ENCODE assay signal across 1 cellular context in the genomic region with DNA sequence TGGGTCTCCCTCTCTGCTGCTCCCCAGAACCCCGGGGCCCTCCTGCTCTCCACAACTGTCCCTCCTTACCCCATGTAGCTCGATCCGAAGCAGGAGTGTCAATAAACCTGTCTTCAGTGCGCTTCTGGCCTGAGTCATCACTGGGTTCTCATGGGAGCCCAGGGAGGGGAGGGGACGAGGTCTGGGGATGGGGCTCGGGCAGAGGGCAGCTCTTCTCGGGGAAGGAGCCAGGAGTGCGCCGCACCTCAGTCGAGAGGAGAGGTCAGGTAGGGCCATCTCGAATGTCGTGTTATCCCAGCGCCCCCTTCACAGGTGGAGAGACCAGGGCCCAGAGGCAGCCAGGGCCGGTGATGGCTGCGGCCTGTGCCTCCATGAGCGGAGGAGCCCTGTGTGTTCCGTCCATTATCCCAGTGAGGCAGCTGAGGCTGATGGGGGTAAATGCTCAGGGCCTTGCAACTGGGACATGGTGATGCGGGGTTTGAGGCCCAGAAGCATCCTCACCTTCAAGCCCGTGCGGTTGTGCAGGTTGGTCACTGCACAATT.
A peak's percentile ranks its signal among the peaks of the same experiment; 100 is the strongest.
TF ChIP-seq lines count a peak whose summit lies in the region.

No MANE protein-coding gene starts in this region.

TF ChIP-seq in HepG2, 621 proteins besides CTCF, POLR2A, EP300 and RAD21:
- no peak for TF ChIP-seq XBP1 (CRISPR knock-in tag; IDR thresholded peaks at IDR 0.05)
- no peak for TF ChIP-seq XRCC5 (optimal IDR thresholded peaks at IDR 0.05; ENCODE audit: low read length)
- no peak for TF ChIP-seq PTBP1 (IDR thresholded peaks at IDR 0.05; ENCODE audit: low read depth, low read length, poor library complexity, severe bottlenecking)
- TF ChIP-seq HMG20B (CRISPR knock-in tag; conservative IDR thresholded peaks at IDR 0.05), result no peak
- TF ChIP-seq, protein P1, sequence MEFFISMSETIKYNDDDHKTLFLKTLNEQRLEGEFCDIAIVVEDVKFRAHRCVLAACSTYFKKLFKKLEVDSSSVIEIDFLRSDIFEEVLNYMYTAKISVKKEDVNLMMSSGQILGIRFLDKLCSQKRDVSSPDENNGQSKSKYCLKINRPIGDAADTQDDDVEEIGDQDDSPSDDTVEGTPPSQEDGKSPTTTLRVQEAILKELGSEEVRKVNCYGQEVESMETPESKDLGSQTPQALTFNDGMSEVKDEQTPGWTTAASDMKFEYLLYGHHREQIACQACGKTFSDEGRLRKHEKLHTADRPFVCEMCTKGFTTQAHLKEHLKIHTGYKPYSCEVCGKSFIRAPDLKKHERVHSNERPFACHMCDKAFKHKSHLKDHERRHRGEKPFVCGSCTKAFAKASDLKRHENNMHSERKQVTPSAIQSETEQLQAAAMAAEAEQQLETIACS (CRISPR knock-in tag; IDR thresholded peaks at IDR 0.05), result no peak
- TF ChIP-seq POLR2G (IDR thresholded peaks at IDR 0.05; ENCODE audit: low read depth, low read length), result peak; percentile 11
- TF ChIP-seq, protein P2, sequence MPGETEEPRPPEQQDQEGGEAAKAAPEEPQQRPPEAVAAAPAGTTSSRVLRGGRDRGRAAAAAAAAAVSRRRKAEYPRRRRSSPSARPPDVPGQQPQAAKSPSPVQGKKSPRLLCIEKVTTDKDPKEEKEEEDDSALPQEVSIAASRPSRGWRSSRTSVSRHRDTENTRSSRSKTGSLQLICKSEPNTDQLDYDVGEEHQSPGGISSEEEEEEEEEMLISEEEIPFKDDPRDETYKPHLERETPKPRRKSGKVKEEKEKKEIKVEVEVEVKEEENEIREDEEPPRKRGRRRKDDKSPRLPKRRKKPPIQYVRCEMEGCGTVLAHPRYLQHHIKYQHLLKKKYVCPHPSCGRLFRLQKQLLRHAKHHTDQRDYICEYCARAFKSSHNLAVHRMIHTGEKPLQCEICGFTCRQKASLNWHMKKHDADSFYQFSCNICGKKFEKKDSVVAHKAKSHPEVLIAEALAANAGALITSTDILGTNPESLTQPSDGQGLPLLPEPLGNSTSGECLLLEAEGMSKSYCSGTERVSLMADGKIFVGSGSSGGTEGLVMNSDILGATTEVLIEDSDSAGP (CRISPR knock-in tag; IDR thresholded peaks at IDR 0.05; ENCODE audit: borderline replicate concordance), result 0 out of 2 replicates have a peak, but pooled peaks have one; percentile 5
- TF ChIP-seq, protein P3, sequence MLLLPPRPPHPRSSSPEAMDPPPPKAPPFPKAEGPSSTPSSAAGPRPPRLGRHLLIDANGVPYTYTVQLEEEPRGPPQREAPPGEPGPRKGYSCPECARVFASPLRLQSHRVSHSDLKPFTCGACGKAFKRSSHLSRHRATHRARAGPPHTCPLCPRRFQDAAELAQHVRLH (CRISPR knock-in tag; IDR thresholded peaks at IDR 0.05; ENCODE audit: borderline replicate concordance, low read depth), result no peak
- TF ChIP-seq ZNF496 (CRISPR knock-in tag; IDR thresholded peaks at IDR 0.05; ENCODE audit: insufficient replicate concordance), result no peak
- TF ChIP-seq FOXC1 (CRISPR knock-in tag; IDR thresholded peaks at IDR 0.05; ENCODE audit: borderline replicate concordance), result 0 out of 2 replicates have a peak, but pooled peaks have one; percentile 3
- TF ChIP-seq ZNF253 (CRISPR knock-in tag; IDR thresholded peaks at IDR 0.05; ENCODE audit: borderline replicate concordance), result no peak
- TF ChIP-seq, protein P4, sequence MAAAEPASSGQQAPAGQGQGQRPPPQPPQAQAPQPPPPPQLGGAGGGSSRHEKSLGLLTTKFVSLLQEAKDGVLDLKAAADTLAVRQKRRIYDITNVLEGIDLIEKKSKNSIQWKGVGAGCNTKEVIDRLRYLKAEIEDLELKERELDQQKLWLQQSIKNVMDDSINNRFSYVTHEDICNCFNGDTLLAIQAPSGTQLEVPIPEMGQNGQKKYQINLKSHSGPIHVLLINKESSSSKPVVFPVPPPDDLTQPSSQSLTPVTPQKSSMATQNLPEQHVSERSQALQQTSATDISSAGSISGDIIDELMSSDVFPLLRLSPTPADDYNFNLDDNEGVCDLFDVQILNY (CRISPR knock-in tag; conservative IDR thresholded peaks at IDR 0.05), result no peak
- TF ChIP-seq, protein P5, sequence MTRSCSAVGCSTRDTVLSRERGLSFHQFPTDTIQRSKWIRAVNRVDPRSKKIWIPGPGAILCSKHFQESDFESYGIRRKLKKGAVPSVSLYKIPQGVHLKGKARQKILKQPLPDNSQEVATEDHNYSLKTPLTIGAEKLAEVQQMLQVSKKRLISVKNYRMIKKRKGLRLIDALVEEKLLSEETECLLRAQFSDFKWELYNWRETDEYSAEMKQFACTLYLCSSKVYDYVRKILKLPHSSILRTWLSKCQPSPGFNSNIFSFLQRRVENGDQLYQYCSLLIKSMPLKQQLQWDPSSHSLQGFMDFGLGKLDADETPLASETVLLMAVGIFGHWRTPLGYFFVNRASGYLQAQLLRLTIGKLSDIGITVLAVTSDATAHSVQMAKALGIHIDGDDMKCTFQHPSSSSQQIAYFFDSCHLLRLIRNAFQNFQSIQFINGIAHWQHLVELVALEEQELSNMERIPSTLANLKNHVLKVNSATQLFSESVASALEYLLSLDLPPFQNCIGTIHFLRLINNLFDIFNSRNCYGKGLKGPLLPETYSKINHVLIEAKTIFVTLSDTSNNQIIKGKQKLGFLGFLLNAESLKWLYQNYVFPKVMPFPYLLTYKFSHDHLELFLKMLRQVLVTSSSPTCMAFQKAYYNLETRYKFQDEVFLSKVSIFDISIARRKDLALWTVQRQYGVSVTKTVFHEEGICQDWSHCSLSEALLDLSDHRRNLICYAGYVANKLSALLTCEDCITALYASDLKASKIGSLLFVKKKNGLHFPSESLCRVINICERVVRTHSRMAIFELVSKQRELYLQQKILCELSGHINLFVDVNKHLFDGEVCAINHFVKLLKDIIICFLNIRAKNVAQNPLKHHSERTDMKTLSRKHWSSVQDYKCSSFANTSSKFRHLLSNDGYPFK (CRISPR knock-in tag; IDR thresholded peaks at IDR 0.05; ENCODE audit: borderline replicate concordance), result 0 out of 2 replicates have a peak, but pooled peaks have one; percentile 13
- TF ChIP-seq ZNF598 (CRISPR knock-in tag; IDR thresholded peaks at IDR 0.05; ENCODE audit: borderline replicate concordance), result no peak
- no peak for TF ChIP-seq HOXA7 (CRISPR knock-in tag; IDR thresholded peaks at IDR 0.05)
- no peak for TF ChIP-seq CENPT (CRISPR knock-in tag; IDR thresholded peaks at IDR 0.05; ENCODE audit: low read depth)
- TF ChIP-seq SALL2 (CRISPR knock-in tag; IDR thresholded peaks at IDR 0.05), result no peak
- no peak for TF ChIP-seq MED1 (CRISPR knock-in tag; IDR thresholded peaks at IDR 0.05)
- TF ChIP-seq, protein P6, sequence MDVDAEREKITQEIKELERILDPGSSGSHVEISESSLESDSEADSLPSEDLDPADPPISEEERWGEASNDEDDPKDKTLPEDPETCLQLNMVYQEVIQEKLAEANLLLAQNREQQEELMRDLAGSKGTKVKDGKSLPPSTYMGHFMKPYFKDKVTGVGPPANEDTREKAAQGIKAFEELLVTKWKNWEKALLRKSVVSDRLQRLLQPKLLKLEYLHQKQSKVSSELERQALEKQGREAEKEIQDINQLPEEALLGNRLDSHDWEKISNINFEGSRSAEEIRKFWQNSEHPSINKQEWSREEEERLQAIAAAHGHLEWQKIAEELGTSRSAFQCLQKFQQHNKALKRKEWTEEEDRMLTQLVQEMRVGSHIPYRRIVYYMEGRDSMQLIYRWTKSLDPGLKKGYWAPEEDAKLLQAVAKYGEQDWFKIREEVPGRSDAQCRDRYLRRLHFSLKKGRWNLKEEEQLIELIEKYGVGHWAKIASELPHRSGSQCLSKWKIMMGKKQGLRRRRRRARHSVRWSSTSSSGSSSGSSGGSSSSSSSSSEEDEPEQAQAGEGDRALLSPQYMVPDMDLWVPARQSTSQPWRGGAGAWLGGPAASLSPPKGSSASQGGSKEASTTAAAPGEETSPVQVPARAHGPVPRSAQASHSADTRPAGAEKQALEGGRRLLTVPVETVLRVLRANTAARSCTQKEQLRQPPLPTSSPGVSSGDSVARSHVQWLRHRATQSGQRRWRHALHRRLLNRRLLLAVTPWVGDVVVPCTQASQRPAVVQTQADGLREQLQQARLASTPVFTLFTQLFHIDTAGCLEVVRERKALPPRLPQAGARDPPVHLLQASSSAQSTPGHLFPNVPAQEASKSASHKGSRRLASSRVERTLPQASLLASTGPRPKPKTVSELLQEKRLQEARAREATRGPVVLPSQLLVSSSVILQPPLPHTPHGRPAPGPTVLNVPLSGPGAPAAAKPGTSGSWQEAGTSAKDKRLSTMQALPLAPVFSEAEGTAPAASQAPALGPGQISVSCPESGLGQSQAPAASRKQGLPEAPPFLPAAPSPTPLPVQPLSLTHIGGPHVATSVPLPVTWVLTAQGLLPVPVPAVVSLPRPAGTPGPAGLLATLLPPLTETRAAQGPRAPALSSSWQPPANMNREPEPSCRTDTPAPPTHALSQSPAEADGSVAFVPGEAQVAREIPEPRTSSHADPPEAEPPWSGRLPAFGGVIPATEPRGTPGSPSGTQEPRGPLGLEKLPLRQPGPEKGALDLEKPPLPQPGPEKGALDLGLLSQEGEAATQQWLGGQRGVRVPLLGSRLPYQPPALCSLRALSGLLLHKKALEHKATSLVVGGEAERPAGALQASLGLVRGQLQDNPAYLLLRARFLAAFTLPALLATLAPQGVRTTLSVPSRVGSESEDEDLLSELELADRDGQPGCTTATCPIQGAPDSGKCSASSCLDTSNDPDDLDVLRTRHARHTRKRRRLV (CRISPR knock-in tag; IDR thresholded peaks at IDR 0.05), result no peak
- TF ChIP-seq, protein P7, sequence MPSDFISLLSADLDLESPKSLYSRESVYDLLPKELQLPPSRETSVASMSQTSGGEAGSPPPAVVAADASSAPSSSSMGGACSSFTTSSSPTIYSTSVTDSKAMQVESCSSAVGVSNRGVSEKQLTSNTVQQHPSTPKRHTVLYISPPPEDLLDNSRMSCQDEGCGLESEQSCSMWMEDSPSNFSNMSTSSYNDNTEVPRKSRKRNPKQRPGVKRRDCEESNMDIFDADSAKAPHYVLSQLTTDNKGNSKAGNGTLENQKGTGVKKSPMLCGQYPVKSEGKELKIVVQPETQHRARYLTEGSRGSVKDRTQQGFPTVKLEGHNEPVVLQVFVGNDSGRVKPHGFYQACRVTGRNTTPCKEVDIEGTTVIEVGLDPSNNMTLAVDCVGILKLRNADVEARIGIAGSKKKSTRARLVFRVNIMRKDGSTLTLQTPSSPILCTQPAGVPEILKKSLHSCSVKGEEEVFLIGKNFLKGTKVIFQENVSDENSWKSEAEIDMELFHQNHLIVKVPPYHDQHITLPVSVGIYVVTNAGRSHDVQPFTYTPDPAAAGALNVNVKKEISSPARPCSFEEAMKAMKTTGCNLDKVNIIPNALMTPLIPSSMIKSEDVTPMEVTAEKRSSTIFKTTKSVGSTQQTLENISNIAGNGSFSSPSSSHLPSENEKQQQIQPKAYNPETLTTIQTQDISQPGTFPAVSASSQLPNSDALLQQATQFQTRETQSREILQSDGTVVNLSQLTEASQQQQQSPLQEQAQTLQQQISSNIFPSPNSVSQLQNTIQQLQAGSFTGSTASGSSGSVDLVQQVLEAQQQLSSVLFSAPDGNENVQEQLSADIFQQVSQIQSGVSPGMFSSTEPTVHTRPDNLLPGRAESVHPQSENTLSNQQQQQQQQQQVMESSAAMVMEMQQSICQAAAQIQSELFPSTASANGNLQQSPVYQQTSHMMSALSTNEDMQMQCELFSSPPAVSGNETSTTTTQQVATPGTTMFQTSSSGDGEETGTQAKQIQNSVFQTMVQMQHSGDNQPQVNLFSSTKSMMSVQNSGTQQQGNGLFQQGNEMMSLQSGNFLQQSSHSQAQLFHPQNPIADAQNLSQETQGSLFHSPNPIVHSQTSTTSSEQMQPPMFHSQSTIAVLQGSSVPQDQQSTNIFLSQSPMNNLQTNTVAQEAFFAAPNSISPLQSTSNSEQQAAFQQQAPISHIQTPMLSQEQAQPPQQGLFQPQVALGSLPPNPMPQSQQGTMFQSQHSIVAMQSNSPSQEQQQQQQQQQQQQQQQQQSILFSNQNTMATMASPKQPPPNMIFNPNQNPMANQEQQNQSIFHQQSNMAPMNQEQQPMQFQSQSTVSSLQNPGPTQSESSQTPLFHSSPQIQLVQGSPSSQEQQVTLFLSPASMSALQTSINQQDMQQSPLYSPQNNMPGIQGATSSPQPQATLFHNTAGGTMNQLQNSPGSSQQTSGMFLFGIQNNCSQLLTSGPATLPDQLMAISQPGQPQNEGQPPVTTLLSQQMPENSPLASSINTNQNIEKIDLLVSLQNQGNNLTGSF (CRISPR knock-in tag; IDR thresholded peaks at IDR 0.05), result no peak
- no peak for TF ChIP-seq ZNF12 (CRISPR knock-in tag; IDR thresholded peaks at IDR 0.05)
